ENCODE assay signal across 20 cellular contexts in genomic region chr5:13470256-13470655, GRCh38.
DNase-seq lines count a peak whose midpoint lies in the region; ATAC-seq and TF ChIP-seq lines count a peak whose summit lies in the region.
"Had no signal": no experiment of that assay in that cellular context is flagged by ENCODE, and none has a peak within 500 bp of the region (broad histone marks: within the 10 kb centered on the region; RNA-seq: fewer than 3 reads in every experiment).

No MANE protein-coding gene starts in this region.

- no peak overlapping the region for H3K4me2 ChIP-seq in neural cell (ENCODE audit: low read length)
- H3K4me2 ChIP-seq: A549 had no signal

- DNase-seq in NOMO-1 treated with DMSO at 0.1 percent for 48 hours (lab: John Stamatoyannopoulos, UW; ENCODE audit: unreplicated experiment): peak; percentile 10
- no peak for DNase-seq in NOMO-1 treated with dmso at 0.1 percent for 144 hours (lab: John Stamatoyannopoulos, UW; ENCODE audit: unreplicated experiment)
- peak; percentile 2 for DNase-seq in Daoy (ENCODE audit: low read depth)
- DNase-seq in MV-4-11 (lab: John Stamatoyannopoulos, UW): peak; percentile 12
- no peak for DNase-seq in T-helper 2 cell
- no peak for DNase-seq in foreskin fibroblast
- DNase-seq: AML-193; Caco-2; Calu3; CD4-positive, alpha-beta T cell; CD8-positive, alpha-beta T cell; DMS79 treated with DMSO at 0.1 percent for 48 hours; EL; GDM1 had no signal

- H3K27ac ChIP-seq in neural cell (ENCODE audit: low read length): peak overlapping the region; percentile 15
- H3K27ac ChIP-seq: 22Rv1, A549, C4-2B had no signal

- no peak overlapping the region for H3K9ac ChIP-seq in neural cell (ENCODE audit: low read length)

- H4K20me1 ChIP-seq in neural cell (ENCODE audit: insufficient read depth): no peaks in the 10 kb centered on the region

- no peaks in the 10 kb centered on the region for H3K9me2 ChIP-seq in neural cell (ENCODE audit: insufficient read depth, low read length)

- H3K36me3 ChIP-seq in neural cell (ENCODE audit: insufficient read depth, low read length): no peaks in the 10 kb centered on the region

- TF ChIP-seq RAD21 in neural cell (conservative IDR thresholded peaks at IDR 0.05): no peak

- no peaks in the 10 kb centered on the region for H3K27me3 ChIP-seq in neural cell (ENCODE audit: insufficient read depth, low read depth, low read length)

- TF ChIP-seq CTCF in neural cell (IDR thresholded peaks at IDR 0.05; ENCODE audit: poor library complexity, severe bottlenecking) (no peak), foreskin fibroblast (IDR thresholded peaks at IDR 0.05; ENCODE audit: low read depth, low read length) (no peak)

- H3K79me2 ChIP-seq in neural cell (replicated peaks; ENCODE audit: insufficient read depth, low read length): no peaks in the 10 kb centered on the region

- H3K4me3 ChIP-seq in neural cell (ENCODE audit: low read length): no peak overlapping the region
- no peak overlapping the region for H3K4me3 ChIP-seq in foreskin fibroblast (ENCODE audit: low read depth in 1 of 2, low read length in 2 of 2)
- H3K4me3 ChIP-seq: A549, GM12878 had no signal

- no peaks in the 10 kb centered on the region for H3F3A ChIP-seq in neural cell (ENCODE audit: insufficient read depth, low read length, poor library complexity, severe bottlenecking)

- no peak for TF ChIP-seq EP300 in neural cell (conservative IDR thresholded peaks at IDR 0.05; ENCODE audit: poor library complexity, severe bottlenecking)

- no peak for ATAC-seq in HG02571 (IDR thresholded peaks at IDR 0.05; ENCODE audit: unreplicated experiment)
- ATAC-seq: A549; CD8-positive, alpha-beta T cell; GM12878 had no signal

- H3K9me3 ChIP-seq in neural cell (ENCODE audit: low read length): no peaks in the 10 kb centered on the region
- H3K9me3 ChIP-seq: A549, Caco-2 had no signal

- H2AFZ ChIP-seq in neural cell (ENCODE audit: low read depth, low read length): no peak overlapping the region

TF ChIP-seq in neural cell, 6 proteins besides CTCF, POLR2A, EP300 and RAD21:
- TF ChIP-seq MXI1 (conservative IDR thresholded peaks at IDR 0.05; ENCODE audit: poor library complexity, severe bottlenecking): no peak
- TF ChIP-seq EZH2 (IDR thresholded peaks at IDR 0.05; ENCODE audit: borderline replicate concordance, insufficient read depth, low read length, poor library complexity, severe bottlenecking): no peak
- TF ChIP-seq POLR2AphosphoS5 (IDR thresholded peaks at IDR 0.05): no peak
- no peak for TF ChIP-seq TAF1 (IDR thresholded peaks at IDR 0.05; ENCODE audit: low read depth)
- TF ChIP-seq, protein P1, sequence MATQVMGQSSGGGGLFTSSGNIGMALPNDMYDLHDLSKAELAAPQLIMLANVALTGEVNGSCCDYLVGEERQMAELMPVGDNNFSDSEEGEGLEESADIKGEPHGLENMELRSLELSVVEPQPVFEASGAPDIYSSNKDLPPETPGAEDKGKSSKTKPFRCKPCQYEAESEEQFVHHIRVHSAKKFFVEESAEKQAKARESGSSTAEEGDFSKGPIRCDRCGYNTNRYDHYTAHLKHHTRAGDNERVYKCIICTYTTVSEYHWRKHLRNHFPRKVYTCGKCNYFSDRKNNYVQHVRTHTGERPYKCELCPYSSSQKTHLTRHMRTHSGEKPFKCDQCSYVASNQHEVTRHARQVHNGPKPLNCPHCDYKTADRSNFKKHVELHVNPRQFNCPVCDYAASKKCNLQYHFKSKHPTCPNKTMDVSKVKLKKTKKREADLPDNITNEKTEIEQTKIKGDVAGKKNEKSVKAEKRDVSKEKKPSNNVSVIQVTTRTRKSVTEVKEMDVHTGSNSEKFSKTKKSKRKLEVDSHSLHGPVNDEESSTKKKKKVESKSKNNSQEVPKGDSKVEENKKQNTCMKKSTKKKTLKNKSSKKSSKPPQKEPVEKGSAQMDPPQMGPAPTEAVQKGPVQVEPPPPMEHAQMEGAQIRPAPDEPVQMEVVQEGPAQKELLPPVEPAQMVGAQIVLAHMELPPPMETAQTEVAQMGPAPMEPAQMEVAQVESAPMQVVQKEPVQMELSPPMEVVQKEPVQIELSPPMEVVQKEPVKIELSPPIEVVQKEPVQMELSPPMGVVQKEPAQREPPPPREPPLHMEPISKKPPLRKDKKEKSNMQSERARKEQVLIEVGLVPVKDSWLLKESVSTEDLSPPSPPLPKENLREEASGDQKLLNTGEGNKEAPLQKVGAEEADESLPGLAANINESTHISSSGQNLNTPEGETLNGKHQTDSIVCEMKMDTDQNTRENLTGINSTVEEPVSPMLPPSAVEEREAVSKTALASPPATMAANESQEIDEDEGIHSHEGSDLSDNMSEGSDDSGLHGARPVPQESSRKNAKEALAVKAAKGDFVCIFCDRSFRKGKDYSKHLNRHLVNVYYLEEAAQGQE (IDR thresholded peaks at IDR 0.05; ENCODE audit: borderline replicate concordance): no peak
- TF ChIP-seq SMC3 (conservative IDR thresholded peaks at IDR 0.05; ENCODE audit: poor library complexity): no peak

Comparison
In these comparisons a context has a peak if more than half of its experiments do, and no peak if none do; other contexts are left out.
1. DNase-seq: peak in NOMO-1 treated with DMSO at 0.1 percent for 48 hours (single experiment), Daoy (single experiment) and MV-4-11 (single experiment); none in NOMO-1 treated with dmso at 0.1 percent for 144 hours (single experiment), T-helper 2 cell (0 of 5) and foreskin fibroblast (0 of 2).